Comparison of ENCODE assay signal across 8 cellular contexts in genomic region chr11:67421421-67422031, GRCh38. TPM values are rescaled to one million over a fixed set of nuclear protein-coding genes. Genes with fewer than 3 reads are reported as not detected.
DNase-seq lines count a peak whose midpoint lies in the region; ATAC-seq and TF ChIP-seq lines count a peak whose summit lies in the region.

No MANE protein-coding gene starts in this region.

- no peak overlapping the region for H3K27ac ChIP-seq in SK-N-MC

- H3K27me3 ChIP-seq in skeletal muscle satellite cell (ENCODE audit: control insufficient read depth, insufficient read depth, low read length) = no peaks in the 10 kb centered on the region

- TF ChIP-seq CTCF in fibroblast of the aortic adventitia (IDR thresholded peaks at IDR 0.05; ENCODE audit: insufficient read depth, low read length) = no peak

- H3K4me1 ChIP-seq in skeletal muscle satellite cell (ENCODE audit: control insufficient read depth, insufficient read depth, low read length) = peaks cover 30% of the 10 kb centered on the region

- H3K4me2 ChIP-seq in skeletal muscle satellite cell (ENCODE audit: low read length) = peak overlapping the region; percentile 99

- H3K36me3 ChIP-seq in SK-N-MC (ENCODE audit: insufficient read depth, low read length) (no peaks in the 10 kb centered on the region), skeletal muscle satellite cell (ENCODE audit: insufficient read depth, low read length) (no peaks in the 10 kb centered on the region)

- H3K9ac ChIP-seq in SK-N-MC (ENCODE audit: insufficient read length) (no peak overlapping the region), skeletal muscle satellite cell (ENCODE audit: low read depth, low read length) (no peak overlapping the region)

- H3K4me3 ChIP-seq in SK-N-MC (peak overlapping the region; percentile 42), fibroblast of the aortic adventitia (ENCODE audit: low read depth, low read length) (peak overlapping the region; percentile 17), skeletal muscle satellite cell (ENCODE audit: low read length) (peak overlapping the region; percentile 79)

- ATAC-seq in GM19467 (IDR thresholded peaks at IDR 0.05; ENCODE audit: unreplicated experiment) (peak; percentile 6), HG03045 (IDR thresholded peaks at IDR 0.05; ENCODE audit: unreplicated experiment) (no peak)

- H3K9me3 ChIP-seq in SK-N-MC (ENCODE audit: low read depth, low read length) (no peaks in the 10 kb centered on the region), skeletal muscle satellite cell (replicated peaks; ENCODE audit: low read length) (no peaks in the 10 kb centered on the region)

- DNase-seq in SK-N-MC (ENCODE audit: low read depth, low spot score) (no peak), fibroblast of the aortic adventitia (ENCODE audit: low read depth) (no peak), DMS114 treated with DMSO at 0.1 percent for 48 hours (lab: John Stamatoyannopoulos, UW; ENCODE audit: unreplicated experiment) (no peak), NCI-H345 treated with DMSO at 0.1 percent for 48 hours (lab: John Stamatoyannopoulos, UW; ENCODE audit: unreplicated experiment) (no peak), ecto neural progenitor cell (ENCODE audit: low spot score) (no peak)

RNA-seq across cellular contexts. Expression of gene CARNS1, which starts 6.0 kb away (rescaled TPM):
- total RNA-seq in fibroblast of the aortic adventitia (ENCODE audit: low replicate concordance) = 0.09 and 0.16 TPM in 2 replicates
- 0.25 and 2.0 TPM in 2 replicates for total RNA-seq in skeletal muscle satellite cell (2012; rRNA removed)

RNA-seq across cellular contexts. Expression of gene RPS6KB2, which starts 6.8 kb away (rescaled TPM):
- total RNA-seq in fibroblast of the aortic adventitia (ENCODE audit: low replicate concordance) = 19.7 and 35.6 TPM in 2 replicates
- 45.2 and 46.4 TPM in 2 replicates for total RNA-seq in skeletal muscle satellite cell (2012; rRNA removed)

RNA-seq across cellular contexts. Expression of gene PTPRCAP, which starts 16.0 kb away (rescaled TPM):
- 0.41 and 0.45 TPM in 2 replicates for total RNA-seq in fibroblast of the aortic adventitia (ENCODE audit: low replicate concordance)
- 0.22 TPM in 1 of 2 replicates, not detected in the other for total RNA-seq in skeletal muscle satellite cell (2012; rRNA removed)

RNA-seq across cellular contexts. Expression of gene TBC1D10C, which starts 17.6 kb away (rescaled TPM):
- not detected in 2 replicates for total RNA-seq in fibroblast of the aortic adventitia (ENCODE audit: low replicate concordance)
- total RNA-seq in skeletal muscle satellite cell (2012; rRNA removed) = not detected in 2 replicates

RNA-seq across cellular contexts. Expression of gene PPP1CA, which starts 19.9 kb away (rescaled TPM):
- 97.6 and 129 TPM in 2 replicates for total RNA-seq in fibroblast of the aortic adventitia (ENCODE audit: low replicate concordance)
- 193 and 211 TPM in 2 replicates for total RNA-seq in skeletal muscle satellite cell (2012; rRNA removed)

Comparison
In these comparisons a context has a peak if more than half of its experiments do, and no peak if none do; other contexts are left out.
1. H3K4me3 ChIP-seq: peak in every context shown above with its lines; median percentile 79 in skeletal muscle satellite cell; 42 in SK-N-MC; 17 in fibroblast of the aortic adventitia.